ENCODE assay signal across 9 cellular contexts in genomic region chr2:205612661-205613060, GRCh38.
DNase-seq lines count a peak whose midpoint lies in the region; ATAC-seq and TF ChIP-seq lines count a peak whose summit lies in the region.
"Had no signal": no experiment of that assay in that cellular context is flagged by ENCODE, and none has a peak within 500 bp of the region (broad histone marks: within the 10 kb centered on the region; RNA-seq: fewer than 3 reads in every experiment).

No MANE protein-coding gene starts in this region.

- H3K36me3 ChIP-seq in psoas muscle (ENCODE audit: insufficient read depth in 1 of 2, low read depth in 1 of 2): no peaks in the 10 kb centered on the region

- H3K27ac Mint-ChIP-seq in activated naive CD4-positive, alpha-beta T cell treated with anti-CD3 and anti-CD28 coated beads, Interleukin-2, amount 50 U/mL, for 24 hours: no peak overlapping the region

- no peaks in the 10 kb centered on the region for H3K4me1 ChIP-seq in psoas muscle

- H3K4me1 Mint-ChIP-seq in activated naive CD4-positive, alpha-beta T cell treated with anti-CD3 and anti-CD28 coated beads, Interleukin-2, amount 50 U/mL, for 24 hours: peaks cover 19% of the 10 kb centered on the region

- H3K27me3 Mint-ChIP-seq in activated naive CD4-positive, alpha-beta T cell treated with anti-CD3 and anti-CD28 coated beads, Interleukin-2, amount 50 U/mL, for 24 hours: peaks cover 4% of the 10 kb centered on the region

- no peak for ATAC-seq in psoas muscle

- 64 to 71% (median 67%) methylated on average over 5 of the region's 5 CpGs for WGBS in psoas muscle, 3 donors

- peak; percentile 49 for DNase-seq in activated naive CD4-positive, alpha-beta T cell treated with Interleukin-2 at 50 U/mL for 16 hours
- no peak for DNase-seq in activated naive CD4-positive, alpha-beta T cell (lab: John Stamatoyannopoulos, UW)
- peak; percentile 21 for DNase-seq in stimulated activated CD4-positive, alpha-beta T cell treated with anti-CD3 and anti-CD28 coated beads, Interleukin-12 subunit alpha, Interleukin-12 subunit beta, amount 100 ng/mL, for 4 hours
- DNase-seq in psoas muscle: no peak
- no peak for DNase-seq in dermis blood vessel endothelial cell
- no peak for DNase-seq in NCI-H2196 treated with DMSO at 0.1 percent for 48 hours (lab: John Stamatoyannopoulos, UW; ENCODE audit: unreplicated experiment)
- no peak for DNase-seq in DMS 273 (lab: John Stamatoyannopoulos, UW; ENCODE audit: unreplicated experiment)
- DNase-seq: head of caudate nucleus had no signal

- no peak overlapping the region for H3K4me3 ChIP-seq in psoas muscle

- no peaks in the 10 kb centered on the region for H3K9me3 ChIP-seq in psoas muscle

- H3K9me3 Mint-ChIP-seq in activated naive CD4-positive, alpha-beta T cell treated with anti-CD3 and anti-CD28 coated beads, Interleukin-2, amount 50 U/mL, for 24 hours: no peaks in the 10 kb centered on the region

- H3K27me3 ChIP-seq in psoas muscle (ENCODE audit: insufficient read depth in 3 of 3, low read length in 2 of 3): no peaks in the 10 kb centered on the region

- no peak overlapping the region for H3K27ac ChIP-seq in psoas muscle

- no peak for TF ChIP-seq CTCF in psoas muscle (IDR thresholded peaks at IDR 0.05)

- peak overlapping the region; percentile 15 for H3K4me3 Mint-ChIP-seq in activated naive CD4-positive, alpha-beta T cell treated with anti-CD3 and anti-CD28 coated beads, Interleukin-2, amount 50 U/mL, for 24 hours

- intact Hi-C loops in psoas muscle (cut with DNase I): no loop called here

- H3K36me3 Mint-ChIP-seq in activated naive CD4-positive, alpha-beta T cell treated with anti-CD3 and anti-CD28 coated beads, Interleukin-2, amount 50 U/mL, for 24 hours: no peaks in the 10 kb centered on the region

Comparison
In these comparisons a context has a peak if more than half of its experiments do, and no peak if none do; other contexts are left out.
1. DNase-seq: peak in activated naive CD4-positive, alpha-beta T cell treated with Interleukin-2 at 50 U/mL for 16 hours (single experiment) and stimulated activated CD4-positive, alpha-beta T cell treated with anti-CD3 and anti-CD28 coated beads, Interleukin-12 subunit alpha, Interleukin-12 subunit beta, amount 100 ng/mL, for 4 hours (single experiment); none in activated naive CD4-positive, alpha-beta T cell (0 of 4), psoas muscle (0 of 2), dermis blood vessel endothelial cell (single experiment), NCI-H2196 treated with DMSO at 0.1 percent for 48 hours (single experiment) and DMS 273 (single experiment).